Comparison of ENCODE assay signal across 26 cellular contexts in genomic region chr1:188194916-188195315, GRCh38.
"Had no signal": no experiment of that assay in that cellular context is flagged by ENCODE, and none has a peak within 500 bp of the region (broad histone marks: within the 10 kb centered on the region; RNA-seq: fewer than 3 reads in every experiment).

No MANE protein-coding gene starts in this region.

- H3K27ac ChIP-seq: adrenal gland, body of pancreas, breast epithelium, KMS-11, PC-9, SK-N-MC had no signal

- H3K9me3 ChIP-seq: body of pancreas, breast epithelium had no signal

- H3K36me3 ChIP-seq: adrenal gland, breast epithelium had no signal

- DNase-seq: activated CD4-positive, alpha-beta T cell treated with anti-CD3 and anti-CD28 coated beads, Interleukin-2, amount 10 ng/mL, durations not matched to agents 24 days and 14 days; activated CD4-positive, alpha-beta T cell treated with anti-CD3 and anti-CD28 coated beads, Interleukin-2, amount 50 U/mL, for 4 hours; activated CD8-positive, alpha-beta T cell treated with anti-CD3 and anti-CD28 coated beads for 36 hours; activated gamma-delta T cell; activated naive CD4-positive, alpha-beta T cell treated with Interleukin-2 at 50 U/mL for 16 hours; activated naive CD8-positive, alpha-beta T cell treated with anti-CD3 and anti-CD28 coated beads, Interleukin-2, amount 10 ng/mL, durations not matched to agents 7 days and 5 days; activated T-cell treated with anti-CD3 and anti-CD28 coated beads, Interleukin-2, amount 50 U/mL, for 24 hours; adrenal gland; body of pancreas; caudate nucleus; cerebellar nuclear complex; MM.1S; MV-4-11; NCI-H1092 treated with DMSO at 0.1 percent for 48 hours; NCI-H146; NCI-H1930; NCI-H2081 treated with DMSO at 0.1 percent for 48 hours; NCI-H2171; NCI-H69; NK-92 treated with Interleukin-12 subunit alpha and Interleukin-12 subunit beta, amount 100 ng/mL, for 24 hours; PC-9; Right ventricle myocardium superior; T1000 had no signal

- ATAC-seq: activated CD8-positive, alpha-beta T cell treated with anti-CD3 and anti-CD28 coated beads for 36 hours; body of pancreas had no signal

- H3K4me3 ChIP-seq: adrenal gland, body of pancreas, breast epithelium, PC-9, SK-N-MC had no signal

- H3K4me1 ChIP-seq: adrenal gland, body of pancreas, breast epithelium had no signal

- H3K27me3 ChIP-seq: adrenal gland, body of pancreas, breast epithelium had no signal
